Comparison of ENCODE assay signal across 36 cellular contexts in genomic region chr20:62073323-62073722, GRCh38.
"Had no signal": no experiment of that assay in that cellular context is flagged by ENCODE, and none has a peak within 500 bp of the region (broad histone marks: within the 10 kb centered on the region; RNA-seq: fewer than 3 reads in every experiment).

No MANE protein-coding gene starts in this region.

- H3K4me3 ChIP-seq: ascending aorta, cardiac muscle cell had no signal

- H3K4me1 ChIP-seq: ascending aorta had no signal

- H3K27ac Mint-ChIP-seq: activated B cell treated with CpG ODN at 0.5 μM for 24 hours; activated CD4-positive, alpha-beta memory T cell treated with anti-CD3 and anti-CD28 coated beads for 36 hours; activated CD4-positive, alpha-beta T cell treated with anti-CD3 and anti-CD28 coated beads, Interleukin-2, amount 10 ng/mL, durations not matched to agents 24 days and 14 days; activated CD8-positive, alpha-beta T cell treated with anti-CD3 and anti-CD28 coated beads for 36 hours; activated naive CD4-positive, alpha-beta T cell treated with anti-CD3 and anti-CD28 coated beads for 36 hours; activated naive CD4-positive, alpha-beta T cell treated with anti-CD3 and anti-CD28 coated beads, Interleukin-2, amount 50 U/mL, for 72 hours; activated naive CD8-positive, alpha-beta T cell treated with anti-CD3 and anti-CD28 coated beads for 36 hours; activated T-cell treated with anti-CD3 and anti-CD28 coated beads, Interleukin-2, amount 50 U/mL, for 72 hours; activated T-helper 1 cell treated with anti-CD3 and anti-CD28 coated beads, Interleukin-12 subunit alpha, Interleukin-12 subunit beta, Interleukin-2, Interleukin-4 antibody, amounts not matched to agents 30 ng/mL and 10 ng/mL and 1 ng/mL, durations not matched to agents 14 hours and 24 hours and 36 hours; activated T-helper 17 cell treated with anti-CD3 and anti-CD28 coated beads, Interleukin-2, amount 50 U/mL, for 72 hours; brain; T-helper 1 cell treated with Interleukin-12 subunit alpha and Interleukin-12 subunit beta and Interleukin-4 antibody, amounts not matched to agents 30 μg/mL and 1 μg/mL, for 36 hours; T-helper 2 cell treated with Interferon-gamma antibody and Interleukin-4, amounts not matched to agents 5 μg/mL and 100 μg/mL, for 36 hours had no signal

- H3K27me3 Mint-ChIP-seq: activated CD8-positive, alpha-beta T cell treated with anti-CD3 and anti-CD28 coated beads for 36 hours; activated naive CD8-positive, alpha-beta T cell treated with anti-CD3 and anti-CD28 coated beads for 36 hours had no signal

- H3K36me3 ChIP-seq: ascending aorta, cardiac muscle cell had no signal

- H3K27me3 ChIP-seq: ascending aorta, cardiac muscle cell had no signal

- ATAC-seq: activated CD8-positive, alpha-beta T cell treated with anti-CD3 and anti-CD28 coated beads for 36 hours; activated naive CD4-positive, alpha-beta T cell treated with anti-CD3 and anti-CD28 coated beads, Interleukin-2, amount 50 U/mL, for 72 hours; activated T-cell treated with anti-CD3 and anti-CD28 coated beads, Interleukin-2, amount 50 U/mL, for 4 hours; activated T-cell treated with anti-CD3 and anti-CD28 coated beads, Interleukin-2, amount 50 U/mL, for 72 hours; activated T-helper 17 cell treated with anti-CD3 and anti-CD28 coated beads, Interleukin-2, amount 50 U/mL, for 72 hours had no signal

- DNase-seq: activated B cell treated with CpG ODN at 0.5 μM for 24 hours; activated CD4-positive, alpha-beta memory T cell treated with anti-CD3 and anti-CD28 coated beads for 36 hours; activated CD4-positive, alpha-beta T cell treated with anti-CD3 and anti-CD28 coated beads for 4 hours; activated CD4-positive, alpha-beta T cell treated with anti-CD3 and anti-CD28 coated beads, Interleukin-2, amount 10 ng/mL, durations not matched to agents 24 days and 14 days; activated CD4-positive, alpha-beta T cell treated with anti-CD3 and anti-CD28 coated beads, Interleukin-2, amount 50 U/mL, for 1 hour; activated CD4-positive, alpha-beta T cell treated with anti-CD3 and anti-CD28 coated beads, Interleukin-2, amount 50 U/mL, for 4 hours; activated CD4-positive, CD25-positive, alpha-beta regulatory T cell treated with anti-CD3 and anti-CD28 coated beads, Interleukin-2, amount 50 U/mL, for 72 hours; activated CD8-positive, alpha-beta memory T cell treated with anti-CD3 and anti-CD28 coated beads, Interleukin-2, amount 50 U/mL, for 4 hours; activated CD8-positive, alpha-beta T cell treated with anti-CD3 and anti-CD28 coated beads for 36 hours; activated effector memory CD4-positive, alpha-beta T cell treated with anti-CD3 and anti-CD28 coated beads, Interleukin-2, amount 50 U/mL, for 16 hours; activated gamma-delta T cell treated with Interleukin-2 at 50 U/mL for 16 hours; activated naive CD4-positive, alpha-beta T cell; activated naive CD4-positive, alpha-beta T cell treated with anti-CD3 and anti-CD28 coated beads for 36 hours; activated naive CD4-positive, alpha-beta T cell treated with anti-CD3 and anti-CD28 coated beads, Interleukin-2, amount 50 U/mL, for 16 hours; activated naive CD8-positive, alpha-beta T cell treated with anti-CD3 and anti-CD28 coated beads for 36 hours; activated T-cell treated with anti-CD3 and anti-CD28 coated beads for 4 hours; activated T-cell treated with anti-CD3 and anti-CD28 coated beads, Interleukin-2, amount 50 U/mL, for 1 hour; activated T-cell treated with anti-CD3 and anti-CD28 coated beads, Interleukin-2, amount 50 U/mL, for 4 hours; activated T-cell treated with anti-CD3 and anti-CD28 coated beads, Interleukin-2, amount 50 U/mL, for 72 hours; amygdala; anterior cingulate cortex; caudate nucleus; cerebellar nuclear complex; T-helper 1 cell; T-helper 2 cell; T-helper 9 cell had no signal

- H3K4me3 Mint-ChIP-seq: activated B cell treated with CpG ODN at 0.5 μM for 24 hours; activated CD4-positive, alpha-beta memory T cell treated with anti-CD3 and anti-CD28 coated beads for 36 hours; activated CD4-positive, alpha-beta T cell treated with anti-CD3 and anti-CD28 coated beads, Interleukin-2, amount 10 ng/mL, durations not matched to agents 24 days and 14 days; activated CD8-positive, alpha-beta T cell treated with anti-CD3 and anti-CD28 coated beads for 36 hours; activated naive CD4-positive, alpha-beta T cell treated with anti-CD3 and anti-CD28 coated beads for 36 hours; activated naive CD8-positive, alpha-beta T cell treated with anti-CD3 and anti-CD28 coated beads for 36 hours; activated T-cell treated with anti-CD3 and anti-CD28 coated beads, Interleukin-2, amount 50 U/mL, for 4 hours; activated T-cell treated with anti-CD3 and anti-CD28 coated beads, Interleukin-2, amount 50 U/mL, for 72 hours; activated T-helper 1 cell treated with anti-CD3 and anti-CD28 coated beads, Interleukin-12 subunit alpha, Interleukin-12 subunit beta, Interleukin-2, Interleukin-4 antibody, amounts not matched to agents 30 ng/mL and 10 ng/mL and 1 ng/mL, durations not matched to agents 14 hours and 24 hours and 36 hours; activated T-helper 17 cell treated with anti-CD3 and anti-CD28 coated beads, Interleukin-2, amount 50 U/mL, for 72 hours; brain; central memory CD8-positive, alpha-beta T cell; T-helper 1 cell treated with Interleukin-12 subunit alpha and Interleukin-12 subunit beta and Interleukin-4 antibody, amounts not matched to agents 30 μg/mL and 1 μg/mL, for 36 hours; T-helper 2 cell treated with Interferon-gamma antibody and Interleukin-4, amounts not matched to agents 5 μg/mL and 100 μg/mL, for 36 hours had no signal

- H3K27ac ChIP-seq: ascending aorta, cardiac muscle cell, VCaP had no signal

- H3K4me1 Mint-ChIP-seq: activated B cell treated with CpG ODN at 0.5 μM for 24 hours; activated CD4-positive, alpha-beta T cell treated with anti-CD3 and anti-CD28 coated beads, Interleukin-2, amount 10 ng/mL, durations not matched to agents 24 days and 14 days; activated T-helper 17 cell treated with anti-CD3 and anti-CD28 coated beads, Interleukin-2, amount 50 U/mL, for 72 hours; central memory CD8-positive, alpha-beta T cell had no signal
